20 cellular contexts compared by ENCODE assay signal in genomic region chr7:149605696-149606095, GRCh38.
A peak's percentile ranks its signal among the peaks of the same experiment; 100 is the strongest.
DNase-seq lines count a peak whose midpoint lies in the region; ATAC-seq lines count a peak whose summit lies in the region.
"Had no signal": no experiment of that assay in that cellular context is flagged by ENCODE, and none has a peak within 500 bp of the region (broad histone marks: within the 10 kb centered on the region; RNA-seq: fewer than 3 reads in every experiment).

No MANE protein-coding gene starts in this region.

- POLR2A ChIA-PET in activated naive CD8-positive, alpha-beta T cell treated with anti-CD3 and anti-CD28 coated beads, Interleukin-2, amount 10 ng/mL, durations not matched to agents 7 days and 5 days (lab: Charles Lee) = no interaction called here
- POLR2A ChIA-PET in naive thymus-derived CD8-positive, alpha-beta T cell (lab: Charles Lee) = no interaction called here

- DNase-seq in activated naive CD8-positive, alpha-beta T cell treated with anti-CD3 and anti-CD28 coated beads, Interleukin-2, amount 10 ng/mL, durations not matched to agents 7 days and 5 days = no peak
- no peak for DNase-seq in activated naive CD8-positive, alpha-beta T cell treated with anti-CD3 and anti-CD28 coated beads for 36 hours
- no peak for DNase-seq in T-helper 17 cell
- DNase-seq in effector memory CD8-positive, alpha-beta T cell = no peak
- no peak for DNase-seq in naive thymus-derived CD8-positive, alpha-beta T cell
- no peak for DNase-seq in left lobe of liver (ENCODE audit: low spot score)
- no peak for DNase-seq in DMS114 treated with DMSO at 0.1 percent for 48 hours (lab: John Stamatoyannopoulos, UW; ENCODE audit: unreplicated experiment)
- no peak for DNase-seq in epidermal melanocyte (ENCODE audit: insufficient read length, low spot score)
- DNase-seq: Caco-2; CD4-positive, alpha-beta memory T cell; DMS153; NCI-H1092 treated with DMSO at 0.1 percent for 48 hours; NCI-H1436 treated with DMSO at 0.1 percent for 48 hours; NCI-H2029; NCI-H345; NCI-H524; NCI-H774 had no signal

- no peak overlapping the region for H3K4me3 Mint-ChIP-seq in activated naive CD8-positive, alpha-beta T cell treated with anti-CD3 and anti-CD28 coated beads, Interleukin-2, amount 10 ng/mL, durations not matched to agents 7 days and 5 days
- no peak overlapping the region for H3K4me3 Mint-ChIP-seq in activated naive CD8-positive, alpha-beta T cell treated with anti-CD3 and anti-CD28 coated beads for 36 hours
- peak overlapping the region; percentile 68 for H3K4me3 Mint-ChIP-seq in T-helper 17 cell
- H3K4me3 Mint-ChIP-seq in effector memory CD8-positive, alpha-beta T cell = no peak overlapping the region
- peak overlapping the region in 1 of 10 donors; percentile 2 for H3K4me3 Mint-ChIP-seq in naive thymus-derived CD8-positive, alpha-beta T cell
- H3K4me3 Mint-ChIP-seq: CD4-positive, alpha-beta memory T cell; GM23338 had no signal

- peaks cover 55% of the 10 kb centered on the region for H3K36me3 Mint-ChIP-seq in activated naive CD8-positive, alpha-beta T cell treated with anti-CD3 and anti-CD28 coated beads, Interleukin-2, amount 10 ng/mL, durations not matched to agents 7 days and 5 days
- H3K36me3 Mint-ChIP-seq in activated naive CD8-positive, alpha-beta T cell treated with anti-CD3 and anti-CD28 coated beads for 36 hours = peaks cover 52% of the 10 kb centered on the region
- H3K36me3 Mint-ChIP-seq in T-helper 17 cell (ENCODE audit: low read depth) = peaks cover 17% of the 10 kb centered on the region
- H3K36me3 Mint-ChIP-seq in effector memory CD8-positive, alpha-beta T cell (ENCODE audit: insufficient read depth) = peaks cover 33% of the 10 kb centered on the region
- H3K36me3 Mint-ChIP-seq in naive thymus-derived CD8-positive, alpha-beta T cell = peaks cover 0 to 72% (median 30%) of the 10 kb centered on the region in 3 donors

- H3K27me3 Mint-ChIP-seq in activated naive CD8-positive, alpha-beta T cell treated with anti-CD3 and anti-CD28 coated beads, Interleukin-2, amount 10 ng/mL, durations not matched to agents 7 days and 5 days = no peaks in the 10 kb centered on the region
- H3K27me3 Mint-ChIP-seq in activated naive CD8-positive, alpha-beta T cell treated with anti-CD3 and anti-CD28 coated beads for 36 hours = no peaks in the 10 kb centered on the region
- H3K27me3 Mint-ChIP-seq in T-helper 17 cell = no peaks in the 10 kb centered on the region
- H3K27me3 Mint-ChIP-seq in effector memory CD8-positive, alpha-beta T cell = no peaks in the 10 kb centered on the region
- H3K27me3 Mint-ChIP-seq in naive thymus-derived CD8-positive, alpha-beta T cell = no peaks in the 10 kb centered on the region
- H3K27me3 Mint-ChIP-seq: CD4-positive, alpha-beta memory T cell had no signal

- no peaks in the 10 kb centered on the region for H3K9me3 ChIP-seq in T-helper 17 cell (ENCODE audit: control insufficient read depth, low read length, poor library complexity, severe bottlenecking)
- H3K9me3 ChIP-seq: Caco-2, HAP-1 had no signal

- no peak for ATAC-seq in activated naive CD8-positive, alpha-beta T cell treated with anti-CD3 and anti-CD28 coated beads, Interleukin-2, amount 10 ng/mL, durations not matched to agents 7 days and 5 days (ENCODE audit: low read depth)
- ATAC-seq in T-helper 17 cell (no peak), left lobe of liver (no peak)
- ATAC-seq in effector memory CD8-positive, alpha-beta T cell (replicated peaks) = no peak
- ATAC-seq in naive thymus-derived CD8-positive, alpha-beta T cell = no peak
- ATAC-seq: GM23338, Panc1 had no signal

- peak overlapping the region; percentile 12 for H3K27ac Mint-ChIP-seq in activated naive CD8-positive, alpha-beta T cell treated with anti-CD3 and anti-CD28 coated beads, Interleukin-2, amount 10 ng/mL, durations not matched to agents 7 days and 5 days
- H3K27ac Mint-ChIP-seq in activated naive CD8-positive, alpha-beta T cell treated with anti-CD3 and anti-CD28 coated beads for 36 hours = no peak overlapping the region
- no peak overlapping the region for H3K27ac Mint-ChIP-seq in T-helper 17 cell
- peak overlapping the region; percentile 8 to 10 for H3K27ac Mint-ChIP-seq in effector memory CD8-positive, alpha-beta T cell
- H3K27ac Mint-ChIP-seq in naive thymus-derived CD8-positive, alpha-beta T cell = peak overlapping the region in 6 of 10 donors; percentile 13 to 88 (median 52)
- H3K27ac Mint-ChIP-seq: GM23338 had no signal

- H3K4me1 Mint-ChIP-seq in activated naive CD8-positive, alpha-beta T cell treated with anti-CD3 and anti-CD28 coated beads, Interleukin-2, amount 10 ng/mL, durations not matched to agents 7 days and 5 days = peaks cover 22% of the 10 kb centered on the region
- peaks cover 23% of the 10 kb centered on the region for H3K4me1 Mint-ChIP-seq in activated naive CD8-positive, alpha-beta T cell treated with anti-CD3 and anti-CD28 coated beads for 36 hours
- peaks cover 17% of the 10 kb centered on the region for H3K4me1 Mint-ChIP-seq in T-helper 17 cell
- H3K4me1 Mint-ChIP-seq in effector memory CD8-positive, alpha-beta T cell (ENCODE audit: low read depth in 2 of 2) = peaks cover 24 to 26% of the 10 kb centered on the region in 2 donors
- peaks cover 14 to 31% (median 18%) of the 10 kb centered on the region in 4 donors for H3K4me1 Mint-ChIP-seq in naive thymus-derived CD8-positive, alpha-beta T cell
- H3K4me1 Mint-ChIP-seq: GM23338 had no signal

- H3K9me3 Mint-ChIP-seq in activated naive CD8-positive, alpha-beta T cell treated with anti-CD3 and anti-CD28 coated beads, Interleukin-2, amount 10 ng/mL, durations not matched to agents 7 days and 5 days = no peaks in the 10 kb centered on the region
- peaks cover 3% of the 10 kb centered on the region for H3K9me3 Mint-ChIP-seq in activated naive CD8-positive, alpha-beta T cell treated with anti-CD3 and anti-CD28 coated beads for 36 hours
- no peaks in the 10 kb centered on the region for H3K9me3 Mint-ChIP-seq in effector memory CD8-positive, alpha-beta T cell
- no peaks in the 10 kb centered on the region for H3K9me3 Mint-ChIP-seq in naive thymus-derived CD8-positive, alpha-beta T cell
- H3K9me3 Mint-ChIP-seq: GM23338 had no signal

Comparison
In these comparisons a context has a peak if more than half of its experiments do, and no peak if none do; other contexts are left out.
1. H3K27ac Mint-ChIP-seq: peak in activated naive CD8-positive, alpha-beta T cell treated with anti-CD3 and anti-CD28 coated beads, Interleukin-2, amount 10 ng/mL, durations not matched to agents 7 days and 5 days (single experiment), effector memory CD8-positive, alpha-beta T cell (2 of 2) and naive thymus-derived CD8-positive, alpha-beta T cell (6 of 10); none in activated naive CD8-positive, alpha-beta T cell treated with anti-CD3 and anti-CD28 coated beads for 36 hours (single experiment) and T-helper 17 cell (single experiment).